In genomic region chr4:16140520-16141249, GRCh38 we compare ENCODE assay signal across 9 cellular contexts. TPM values are rescaled to one million over a fixed set of nuclear protein-coding genes. Genes with fewer than 3 reads are reported as not detected.
DNase-seq lines count a peak whose midpoint lies in the region; ATAC-seq and TF ChIP-seq lines count a peak whose summit lies in the region.
"Had no signal": no experiment of that assay in that cellular context is flagged by ENCODE, and none has a peak within 500 bp of the region (broad histone marks: within the 10 kb centered on the region; RNA-seq: fewer than 3 reads in every experiment).

No MANE protein-coding gene starts in this region.

- no peak overlapping the region for H3K4me3 Mint-ChIP-seq in MCF 10A (ENCODE audit: unreplicated experiment)
- H3K4me3 Mint-ChIP-seq: memory B cell had no signal

- peaks cover 24% of the 10 kb centered on the region for H3K4me1 Mint-ChIP-seq in MCF 10A (ENCODE audit: insufficient read depth, unreplicated experiment)
- H3K4me1 Mint-ChIP-seq: memory B cell had no signal

- TF ChIP-seq CTCF in AG09319 (IDR thresholded peaks at IDR 0.05; ENCODE audit: low read depth, low read length) (no peak), MCF 10A (IDR thresholded peaks at IDR 0.05; ENCODE audit: unreplicated experiment) (no peak), lower lobe of right lung (IDR thresholded peaks at IDR 0.05) (no peak)

- H3K27ac Mint-ChIP-seq in MCF 10A (ENCODE audit: low read depth, unreplicated experiment) = peak overlapping the region; percentile 73
- H3K27ac Mint-ChIP-seq: memory B cell had no signal

- no peaks in the 10 kb centered on the region for H3K27me3 ChIP-seq in lower lobe of right lung (ENCODE audit: low read depth)

- intact Hi-C loops in MCF 10A (cut with micrococcal nuclease) (no loop called here), lower lobe of right lung (cut with DNase I) (no loop called here)

- DNase-seq in AG09319 (ENCODE audit: extremely low read depth, low read depth) (peak; percentile 88), HuH-7 (ENCODE audit: low spot score) (peak; percentile 67), MCF 10A (ENCODE audit: unreplicated experiment) (peak; percentile 97), lower lobe of right lung (no peak), OCI-M2 (lab: John Stamatoyannopoulos, UW; ENCODE audit: unreplicated experiment) (no peak), NCI-H1436 treated with DMSO at 0.1 percent for 48 hours (lab: John Stamatoyannopoulos, UW) (no peak), HUDEP-2 (lab: John Stamatoyannopoulos, UW; ENCODE audit: unreplicated experiment in 76 of 76) (no peak)
- DNase-seq in activated CD4-positive, CD25-positive, alpha-beta regulatory T cell (lab: John Stamatoyannopoulos, UW) = no peak

- no peaks in the 10 kb centered on the region for H3K36me3 Mint-ChIP-seq in MCF 10A (ENCODE audit: insufficient read depth, unreplicated experiment)
- H3K36me3 Mint-ChIP-seq: memory B cell had no signal

- POLR2A ChIA-PET in MCF 10A (lab: Yijun Ruan, JAX) = no interaction called here

- H3K27me3 Mint-ChIP-seq in MCF 10A (ENCODE audit: insufficient read depth, unreplicated experiment) = no peaks in the 10 kb centered on the region

- H3K4me1 ChIP-seq in lower lobe of right lung = no peaks in the 10 kb centered on the region

- CTCF ChIA-PET in MCF 10A (lab: Yijun Ruan, JAX) = interaction anchor here (0.6 to 0.7 kb wide), 2 partner anchors 56 to 1308 kb away, joined by 3 read pairs; no protein-coding TSS in a partner anchor

- peaks cover 12% of the 10 kb centered on the region for H3K9me3 ChIP-seq in lower lobe of right lung

- no peak overlapping the region for H3K4me3 ChIP-seq in lower lobe of right lung

- ATAC-seq in lower lobe of right lung = peak; percentile 72 to 87

- H3K9me3 Mint-ChIP-seq in MCF 10A (ENCODE audit: unreplicated experiment) = no peaks in the 10 kb centered on the region

- H3K27ac ChIP-seq in lower lobe of right lung = no peak overlapping the region

- H3K36me3 ChIP-seq in lower lobe of right lung = no peaks in the 10 kb centered on the region

- BruUV-seq in MCF 10A (replicated peaks; lab: Mats Ljungman, UMichigan) = no TSS peak

RNA-seq across cellular contexts. Expression of gene PROM1, which starts 56.9 kb away (rescaled TPM):
- not detected in 2 replicates for total RNA-seq in MCF 10A (2022)
- 10.1 TPM for total RNA-seq in lower lobe of right lung

Comparison
In these comparisons a context has a peak if more than half of its experiments do, and no peak if none do; other contexts are left out.
1. DNase-seq: peak in AG09319 (single experiment), HuH-7 (single experiment) and MCF 10A (single experiment); none in lower lobe of right lung (single experiment), OCI-M2 (single experiment), activated CD4-positive, CD25-positive, alpha-beta regulatory T cell (0 of 4), NCI-H1436 treated with DMSO at 0.1 percent for 48 hours (single experiment) and HUDEP-2 (0 of 76).
2. RNA of gene PROM1, which starts 56.9 kb away (total RNA-seq): 10.1 TPM in lower lobe of right lung (single experiment); not detected in MCF 10A; every median in the first group is over 10 times any median in the second.